In genomic region chr7:2109936-2110585, GRCh38 we compare ENCODE assay signal across 8 cellular contexts.
DNase-seq lines count a peak whose midpoint lies in the region; ATAC-seq, FAIRE-seq and TF ChIP-seq lines count a peak whose summit lies in the region.

No MANE protein-coding gene starts in this region.

- H3K27ac ChIP-seq in kidney (ENCODE audit: low read depth in 2 of 2, low read length in 2 of 2) = peak overlapping the region; percentile 36 to 51

- FAIRE-seq in kidney (lab: Jason Lieb, UNC) = no peak

- no peak for TF ChIP-seq CTCF in kidney (IDR thresholded peaks at IDR 0.05; ENCODE audit: borderline replicate concordance, extremely low read depth, insufficient read depth)

- peaks cover 5 to 16% of the 10 kb centered on the region in 2 donors for H3K4me1 ChIP-seq in kidney (ENCODE audit: control insufficient read depth in 1 of 2, insufficient read depth in 1 of 2, low read depth in 1 of 2, low read length in 2 of 2)

- H3K4me3 ChIP-seq in kidney (ENCODE audit: low read length in 2 of 2) = no peak overlapping the region

- DNase-seq in NOMO-1 treated with dmso at 0.1 percent for 144 hours (lab: John Stamatoyannopoulos, UW; ENCODE audit: unreplicated experiment) = peak; percentile 82
- peak; percentile 71 for DNase-seq in activated naive CD4-positive, alpha-beta T cell treated with anti-CD3 and anti-CD28 coated beads, Interleukin-2, amount 50 U/mL, for 16 hours
- DNase-seq in kidney = peak; percentile 69
- DNase-seq in stimulated activated CD8-positive, alpha-beta memory T cell treated with anti-CD3 and anti-CD28 coated beads, Interleukin-4, amount 100 ng/mL, for 24 hours (ENCODE audit: low read depth) = peak; percentile 57
- DNase-seq in mucosa of gallbladder (ENCODE audit: low spot score) = no peak
- DNase-seq in cerebellum (ENCODE audit: low spot score) = no peak
- no peak for DNase-seq in DMS79 treated with DMSO at 0.1 percent for 48 hours (lab: John Stamatoyannopoulos, UW)

- no peaks in the 10 kb centered on the region for H3K36me3 ChIP-seq in kidney (ENCODE audit: control insufficient read depth in 1 of 2, insufficient read depth in 2 of 2, low read length in 2 of 2)

- ATAC-seq in GM21515 (IDR thresholded peaks at IDR 0.05; ENCODE audit: unreplicated experiment) = peak; percentile 45

- no peaks in the 10 kb centered on the region for H3K9me3 ChIP-seq in kidney (ENCODE audit: control insufficient read depth in 1 of 2, low read length in 2 of 2)

- intact Hi-C loops in kidney (cut with DNase I) = no loop called here

- H3K9ac ChIP-seq in kidney (ENCODE audit: low read length in 2 of 2) = no peak overlapping the region

Comparison
In these comparisons a context has a peak if more than half of its experiments do, and no peak if none do; other contexts are left out.
1. DNase-seq: peak in NOMO-1 treated with dmso at 0.1 percent for 144 hours (single experiment), activated naive CD4-positive, alpha-beta T cell treated with anti-CD3 and anti-CD28 coated beads, Interleukin-2, amount 50 U/mL, for 16 hours (single experiment), kidney (single experiment) and stimulated activated CD8-positive, alpha-beta memory T cell treated with anti-CD3 and anti-CD28 coated beads, Interleukin-4, amount 100 ng/mL, for 24 hours (single experiment); none in mucosa of gallbladder (single experiment), cerebellum (single experiment) and DMS79 treated with DMSO at 0.1 percent for 48 hours (single experiment).